1 cellular context compared by ENCODE assay signal in genomic region chr16:88809068-88809675, GRCh38.
A peak's percentile ranks its signal among the peaks of the same experiment; 100 is the strongest.
TF ChIP-seq lines count a peak whose summit lies in the region.

No MANE protein-coding gene starts in this region.

TF ChIP-seq in GM12878, 131 proteins besides CTCF, POLR2A, EP300 and RAD21:
- TF ChIP-seq ZNF384 (IDR thresholded peaks at IDR 0.05; ENCODE audit: borderline replicate concordance, low read depth, low read length) (no peak), POLR2AphosphoS5 (IDR thresholded peaks at IDR 0.05; ENCODE audit: low read length) (0 out of 2 replicates have a peak, but pooled peaks have one; percentile 1)
